Comparison of ENCODE assay signal across 15 cellular contexts in genomic region chr3:129197341-129197740, GRCh38. TPM values are rescaled to one million over a fixed set of nuclear protein-coding genes. Genes with fewer than 3 reads are reported as not detected.
DNase-seq lines count a peak whose midpoint lies in the region; ATAC-seq, FAIRE-seq and TF ChIP-seq lines count a peak whose summit lies in the region.
"Had no signal": no experiment of that assay in that cellular context is flagged by ENCODE, and none has a peak within 500 bp of the region (broad histone marks: within the 10 kb centered on the region; RNA-seq: fewer than 3 reads in every experiment).

No MANE protein-coding gene starts in this region.

- no peak for TF ChIP-seq POLR2A in A549 (IDR thresholded peaks at IDR 0.05; ENCODE audit: low read length)

- POLR2A ChIA-PET in A549 (lab: Yijun Ruan, JAX): interaction anchor here (0.6 to 2.5 kb wide), 2 partner anchors 14 to 32 kb away, joined by 12 to 13 read pairs; partner anchors contain the start of gene CNBP

- TF ChIP-seq CTCF in A549 (IDR thresholded peaks at IDR 0.05) (no peak), osteocyte (IDR thresholded peaks at IDR 0.05) (no peak)

- CTCF ChIA-PET in A549 (lab: Yijun Ruan, JAX): interaction anchor here (2.7 to 3.1 kb wide), 2 partner anchors 9 to 49 kb away, joined by 12 to 27 read pairs; no protein-coding TSS in a partner anchor

- H3K36me3 Mint-ChIP-seq in osteocyte (ENCODE audit: unreplicated experiment): no peaks in the 10 kb centered on the region
- H3K36me3 Mint-ChIP-seq: naive thymus-derived CD8-positive, alpha-beta T cell had no signal

- ATAC-seq in A549 (peak in 1 of 2 experiments; percentile 37; a peak in 1 of 6 replicates), esophagus mucosa (peak; percentile 89)
- ATAC-seq: activated T-cell treated with anti-CD3 and anti-CD28 coated beads, Interleukin-2, amount 50 U/mL, for 72 hours; GM12878; naive thymus-derived CD8-positive, alpha-beta T cell had no signal

- WGBS in A549 (ENCODE audit: missing lambda C conversion rate): 100% methylated on average over 1 of the region's 1 CpG

- no peak overlapping the region for H3K4me2 ChIP-seq in A549

- no peak overlapping the region for H3K4me3 ChIP-seq in A549
- H3K4me3 ChIP-seq: GM12878 had no signal

- H3K9me3 ChIP-seq in A549: no peaks in the 10 kb centered on the region

- no peaks in the 10 kb centered on the region for H3K27me3 Mint-ChIP-seq in osteocyte (ENCODE audit: unreplicated experiment)
- H3K27me3 Mint-ChIP-seq: naive thymus-derived CD8-positive, alpha-beta T cell had no signal

- FAIRE-seq in A549 (lab: Jason Lieb, UNC): no peak
- FAIRE-seq: GM12878, H1 had no signal

- no peak overlapping the region for H3K4me3 Mint-ChIP-seq in osteocyte (ENCODE audit: unreplicated experiment)
- H3K4me3 Mint-ChIP-seq: activated T-cell treated with anti-CD3 and anti-CD28 coated beads, Interleukin-2, amount 50 U/mL, for 72 hours; naive thymus-derived CD8-positive, alpha-beta T cell had no signal

- H3K9me3 Mint-ChIP-seq in osteocyte (ENCODE audit: unreplicated experiment): no peaks in the 10 kb centered on the region
- H3K9me3 Mint-ChIP-seq: activated T-cell treated with anti-CD3 and anti-CD28 coated beads, Interleukin-2, amount 50 U/mL, for 72 hours; naive thymus-derived CD8-positive, alpha-beta T cell had no signal

- TF ChIP-seq RAD21 in A549 (conservative IDR thresholded peaks at IDR 0.05 in 1 of 2, IDR thresholded peaks at IDR 0.05 in 1 of 2): no peak

- peak overlapping the region; percentile 84 for H3K27ac Mint-ChIP-seq in osteocyte (ENCODE audit: unreplicated experiment)

- DNase-seq in A549 (ENCODE audit: low read depth in 1 of 2, low spot score in 1 of 2) (no peak), NCI-H69 (lab: John Stamatoyannopoulos, UW) (peak; percentile 21), osteocyte (ENCODE audit: extremely low spot score, unreplicated experiment) (no peak), NCI-H1092 treated with DMSO at 0.1 percent for 48 hours (lab: John Stamatoyannopoulos, UW) (no peak), NCI-H128 (lab: John Stamatoyannopoulos, UW; ENCODE audit: unreplicated experiment) (no peak), SIG-M5 treated with dmso at 0.1 percent for 504 hours (lab: John Stamatoyannopoulos, UW; ENCODE audit: unreplicated experiment) (no peak)
- no peak for DNase-seq in NK-92 treated with Interleukin-12 subunit alpha and Interleukin-12 subunit beta, amount 100 ng/mL, for 24 hours (lab: John Stamatoyannopoulos, UW)
- DNase-seq: activated CD4-positive, CD25-positive, alpha-beta regulatory T cell treated with anti-CD3 and anti-CD28 coated beads, Interleukin-2, amount 50 U/mL, for 72 hours; activated T-cell treated with anti-CD3 and anti-CD28 coated beads, Interleukin-2, amount 50 U/mL, for 72 hours; DND-41; naive thymus-derived CD8-positive, alpha-beta T cell; NCI-H510A had no signal

- no peak for TF ChIP-seq EP300 in A549 (IDR thresholded peaks at IDR 0.05)

- peaks cover 29% of the 10 kb centered on the region for H3K4me1 ChIP-seq in A549

- peaks cover 20% of the 10 kb centered on the region for H3K4me1 Mint-ChIP-seq in osteocyte (ENCODE audit: unreplicated experiment)

- H3K27ac ChIP-seq in A549: peak overlapping the region; percentile 75 to 77; a peak in 4 of 6 replicates

TF ChIP-seq in A549, 52 proteins besides CTCF, POLR2A, EP300 and RAD21:
- TF ChIP-seq NFE2L2 (conservative IDR thresholded peaks at IDR 0.05; ENCODE audit: low read length) (no peak), KDM1A (IDR thresholded peaks at IDR 0.05; ENCODE audit: low read depth) (no peak), SREBF2 (IDR thresholded peaks at IDR 0.05) (no peak), MYC (IDR thresholded peaks at IDR 0.05; ENCODE audit: borderline replicate concordance, low read length) (no peak), FOXS1 (CRISPR knock-in tag; IDR thresholded peaks at IDR 0.05) (no peak), HOXB5 (CRISPR knock-in tag; IDR thresholded peaks at IDR 0.05) (no peak), FOSL2 (IDR thresholded peaks at IDR 0.05) (no peak), FOSL2 (CRISPR knock-in tag; IDR thresholded peaks at IDR 0.05) (no peak), RFX5 (IDR thresholded peaks at IDR 0.05) (no peak), CHD4 (IDR thresholded peaks at IDR 0.05; ENCODE audit: borderline replicate concordance) (no peak), EHF (CRISPR knock-in tag; IDR thresholded peaks at IDR 0.05) (no peak), BHLHE40 (IDR thresholded peaks at IDR 0.05; ENCODE audit: low read depth, low read length) (no peak)

RNA-seq across cellular contexts. Expression of gene CNBP, which starts 13.6 kb away (rescaled TPM):
- 309 and 365 TPM in 2 replicates for polyA plus RNA-seq in A549 (2011; rRNA removed)
- 217 TPM in 2 replicates for polyA plus RNA-seq in A549 (2012; cell fraction: cytosol; rRNA removed)
- polyA plus RNA-seq in A549 (2012; cell fraction: nucleus; rRNA removed): 88.8 and 136 TPM in 2 replicates
- 304 to 324 TPM (median 312 TPM) in 3 replicates for polyA plus RNA-seq in A549 (2017; fragmentation: RNase III; extraction: RNeasy Plus Mini Kit Qiagen cat#74134 plus additional on column Dnase treatment)
- 143 and 152 TPM in 2 replicates for polyA minus RNA-seq in A549 (2011; rRNA and poly(A)+ RNA removed)
- 236 TPM for total RNA-seq in esophagus mucosa
- total RNA-seq in osteocyte: 199 and 203 TPM in 2 replicates

RNA-seq across cellular contexts. Expression of gene ISY1, which starts 36.5 kb away (rescaled TPM):
- 21.3 and 27.6 TPM in 2 replicates for polyA plus RNA-seq in A549 (2011; rRNA removed)
- polyA plus RNA-seq in A549 (2012; cell fraction: cytosol; rRNA removed): 16.9 and 19.1 TPM in 2 replicates
- 9.9 and 11.4 TPM in 2 replicates for polyA plus RNA-seq in A549 (2012; cell fraction: nucleus; rRNA removed)
- 21.4 to 24.1 TPM (median 23.2 TPM) in 3 replicates for polyA plus RNA-seq in A549 (2017; fragmentation: RNase III; extraction: RNeasy Plus Mini Kit Qiagen cat#74134 plus additional on column Dnase treatment)
- polyA minus RNA-seq in A549 (2011; rRNA and poly(A)+ RNA removed): 8.3 and 12.7 TPM in 2 replicates
- total RNA-seq in esophagus mucosa: 24.9 TPM
- total RNA-seq in osteocyte: 42.2 and 42.6 TPM in 2 replicates

RNA-seq across cellular contexts. Expression of gene COPG1, which starts 52.1 kb away (rescaled TPM):
- polyA plus RNA-seq in A549 (2011; rRNA removed) (86.5 and 90.2 TPM in 2 replicates), A549 (2017; fragmentation: RNase III; extraction: RNeasy Plus Mini Kit Qiagen cat#74134 plus additional on column Dnase treatment) (72.2 to 90.0 TPM (median 80.6 TPM) in 3 replicates)
- 40.8 and 42.1 TPM in 2 replicates for polyA plus RNA-seq in A549 (2012; cell fraction: cytosol; rRNA removed)
- 64.5 and 70.3 TPM in 2 replicates for polyA plus RNA-seq in A549 (2012; cell fraction: nucleus; rRNA removed)
- polyA minus RNA-seq in A549 (2011; rRNA and poly(A)+ RNA removed): 183 and 220 TPM in 2 replicates
- total RNA-seq in esophagus mucosa (87.8 TPM), osteocyte (249 and 258 TPM in 2 replicates)
